Comparison of ENCODE assay signal across 1 cellular context in the genomic region with DNA sequence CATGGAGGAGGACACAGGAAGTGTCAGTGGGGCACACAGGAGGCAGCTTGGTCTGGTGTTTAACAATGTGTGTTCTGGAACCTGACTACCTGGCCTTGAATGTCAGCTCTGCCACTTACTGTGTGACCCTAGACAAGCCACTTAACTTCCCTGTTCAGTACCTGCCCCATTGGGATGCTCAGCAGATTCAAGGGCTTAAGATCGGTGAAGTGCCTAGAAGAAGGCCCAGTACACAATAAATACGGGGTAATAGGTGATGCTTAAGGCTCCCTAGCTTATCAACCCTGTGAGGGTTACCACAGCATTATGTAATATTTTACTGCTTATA.
A peak's percentile ranks its signal among the peaks of the same experiment; 100 is the strongest.
TF ChIP-seq lines count a peak whose summit lies in the region.

No MANE protein-coding gene starts in this region.

TF ChIP-seq in HepG2, 621 proteins besides CTCF, POLR2A, EP300 and RAD21:
- TF ChIP-seq ZNF768 (CRISPR knock-in tag; IDR thresholded peaks at IDR 0.05) = peak; percentile 86
- TF ChIP-seq ZNF484 (CRISPR knock-in tag; IDR thresholded peaks at IDR 0.05; ENCODE audit: borderline replicate concordance, low read depth) = no peak
